In genomic region chr1:42657981-42658879, GRCh38 we compare ENCODE assay signal across 1 cellular context.
TF ChIP-seq lines count a peak whose summit lies in the region.

Gene PPIH (plus strand): TSS chr1:42658423. CDS start chr1:42658447, 24 bp downstream.

TF ChIP-seq in K562, 482 proteins besides CTCF, POLR2A, EP300 and RAD21 (continued from another document and continues in another):
- TF ChIP-seq ZBTB34 (CRISPR knock-in tag; IDR thresholded peaks at IDR 0.05) (no peak), KLF10 (CRISPR knock-in tag; IDR thresholded peaks at IDR 0.05) (no peak), PHTF2 (CRISPR knock-in tag; IDR thresholded peaks at IDR 0.05) (no peak), ZNF175 (CRISPR knock-in tag; IDR thresholded peaks at IDR 0.05; ENCODE audit: low read depth) (no peak), CHAMP1 (IDR thresholded peaks at IDR 0.05) (no peak), PHF21A (IDR thresholded peaks at IDR 0.05; ENCODE audit: borderline replicate concordance, low read depth) (no peak), ZBTB1 (CRISPR knock-in tag; IDR thresholded peaks at IDR 0.05; ENCODE audit: borderline replicate concordance, low read depth) (no peak; the same call in 1 of the 2 replicates), MAFF (IDR thresholded peaks at IDR 0.05; ENCODE audit: low read length) (no peak), ETS1 (conservative IDR thresholded peaks at IDR 0.05; ENCODE audit: control insufficient read depth, low read depth, low read length) (peak; percentile 71), ATF2 (CRISPR knock-in tag; IDR thresholded peaks at IDR 0.05) (no peak), CHD2 (IDR thresholded peaks at IDR 0.05; ENCODE audit: low read depth, low read length) (no peak), ZBTB26 (CRISPR knock-in tag; IDR thresholded peaks at IDR 0.05) (no peak), PHF8 (IDR thresholded peaks at IDR 0.05; ENCODE audit: borderline replicate concordance, low read length) (peak; percentile 99), BCOR (IDR thresholded peaks at IDR 0.05) (peak; percentile 53), CHD7 (IDR thresholded peaks at IDR 0.05; ENCODE audit: low read depth, low read length) (no peak), SMC3 (conservative IDR thresholded peaks at IDR 0.05; ENCODE audit: insufficient read depth, low read depth, low read length) (no peak), BRD4 (IDR thresholded peaks at IDR 0.05) (peak; percentile 75; the same call in 1 of the 2 replicates), TAL1 (IDR thresholded peaks at IDR 0.05) (peak; percentile 27; the same call in 1 of the 2 replicates), ZNF407 (IDR thresholded peaks at IDR 0.05; ENCODE audit: low read depth) (no peak), PURB (CRISPR knock-in tag; IDR thresholded peaks at IDR 0.05; ENCODE audit: low read depth) (no peak)
